In genomic region chr7:2360791-2361190, GRCh38 we compare ENCODE assay signal across 1 cellular context.
TF ChIP-seq lines count a peak whose summit lies in the region.

No MANE protein-coding gene starts in this region.

TF ChIP-seq in HepG2, 621 proteins besides CTCF, POLR2A, EP300 and RAD21:
- TF ChIP-seq ARID3A (IDR thresholded peaks at IDR 0.05; ENCODE audit: low read depth, low read length) (no peak), YEATS2 (CRISPR knock-in tag; IDR thresholded peaks at IDR 0.05; ENCODE audit: borderline replicate concordance) (no peak), POLR2AphosphoS5 (IDR thresholded peaks at IDR 0.05; ENCODE audit: low read depth, low read length) (no peak), ZNF891 (CRISPR knock-in tag; IDR thresholded peaks at IDR 0.05) (no peak), CREBL2 (CRISPR knock-in tag; IDR thresholded peaks at IDR 0.05; ENCODE audit: borderline replicate concordance) (no peak), GATAD2A (CRISPR knock-in tag; IDR thresholded peaks at IDR 0.05) (no peak), AKAP8 (CRISPR knock-in tag; IDR thresholded peaks at IDR 0.05) (no peak), ATM (IDR thresholded peaks at IDR 0.05; ENCODE audit: borderline replicate concordance) (no peak), KDM5A (IDR thresholded peaks at IDR 0.05; ENCODE audit: borderline replicate concordance, low read length) (no peak), SP2 (CRISPR knock-in tag; IDR thresholded peaks at IDR 0.05) (no peak), FOXP4 (CRISPR knock-in tag; IDR thresholded peaks at IDR 0.05) (no peak), SMARCE1 (IDR thresholded peaks at IDR 0.05; ENCODE audit: borderline replicate concordance) (no peak), TEAD2 (CRISPR knock-in tag; IDR thresholded peaks at IDR 0.05) (no peak), ZSCAN12 (CRISPR knock-in tag; IDR thresholded peaks at IDR 0.05) (no peak), ZNF20 (CRISPR knock-in tag; IDR thresholded peaks at IDR 0.05) (no peak), ZNF558 (CRISPR knock-in tag; IDR thresholded peaks at IDR 0.05; ENCODE audit: borderline replicate concordance) (no peak)
- TF ChIP-seq, protein P1, sequence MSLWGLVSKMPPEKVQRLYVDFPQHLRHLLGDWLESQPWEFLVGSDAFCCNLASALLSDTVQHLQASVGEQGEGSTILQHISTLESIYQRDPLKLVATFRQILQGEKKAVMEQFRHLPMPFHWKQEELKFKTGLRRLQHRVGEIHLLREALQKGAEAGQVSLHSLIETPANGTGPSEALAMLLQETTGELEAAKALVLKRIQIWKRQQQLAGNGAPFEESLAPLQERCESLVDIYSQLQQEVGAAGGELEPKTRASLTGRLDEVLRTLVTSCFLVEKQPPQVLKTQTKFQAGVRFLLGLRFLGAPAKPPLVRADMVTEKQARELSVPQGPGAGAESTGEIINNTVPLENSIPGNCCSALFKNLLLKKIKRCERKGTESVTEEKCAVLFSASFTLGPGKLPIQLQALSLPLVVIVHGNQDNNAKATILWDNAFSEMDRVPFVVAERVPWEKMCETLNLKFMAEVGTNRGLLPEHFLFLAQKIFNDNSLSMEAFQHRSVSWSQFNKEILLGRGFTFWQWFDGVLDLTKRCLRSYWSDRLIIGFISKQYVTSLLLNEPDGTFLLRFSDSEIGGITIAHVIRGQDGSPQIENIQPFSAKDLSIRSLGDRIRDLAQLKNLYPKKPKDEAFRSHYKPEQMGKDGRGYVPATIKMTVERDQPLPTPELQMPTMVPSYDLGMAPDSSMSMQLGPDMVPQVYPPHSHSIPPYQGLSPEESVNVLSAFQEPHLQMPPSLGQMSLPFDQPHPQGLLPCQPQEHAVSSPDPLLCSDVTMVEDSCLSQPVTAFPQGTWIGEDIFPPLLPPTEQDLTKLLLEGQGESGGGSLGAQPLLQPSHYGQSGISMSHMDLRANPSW (CRISPR knock-in tag; IDR thresholded peaks at IDR 0.05; ENCODE audit: borderline replicate concordance): no peak
- TF ChIP-seq, protein P2, sequence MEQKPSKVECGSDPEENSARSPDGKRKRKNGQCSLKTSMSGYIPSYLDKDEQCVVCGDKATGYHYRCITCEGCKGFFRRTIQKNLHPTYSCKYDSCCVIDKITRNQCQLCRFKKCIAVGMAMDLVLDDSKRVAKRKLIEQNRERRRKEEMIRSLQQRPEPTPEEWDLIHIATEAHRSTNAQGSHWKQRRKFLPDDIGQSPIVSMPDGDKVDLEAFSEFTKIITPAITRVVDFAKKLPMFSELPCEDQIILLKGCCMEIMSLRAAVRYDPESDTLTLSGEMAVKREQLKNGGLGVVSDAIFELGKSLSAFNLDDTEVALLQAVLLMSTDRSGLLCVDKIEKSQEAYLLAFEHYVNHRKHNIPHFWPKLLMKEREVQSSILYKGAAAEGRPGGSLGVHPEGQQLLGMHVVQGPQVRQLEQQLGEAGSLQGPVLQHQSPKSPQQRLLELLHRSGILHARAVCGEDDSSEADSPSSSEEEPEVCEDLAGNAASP (CRISPR knock-in tag; IDR thresholded peaks at IDR 0.05; ENCODE audit: borderline replicate concordance): no peak
- TF ChIP-seq, protein P3, sequence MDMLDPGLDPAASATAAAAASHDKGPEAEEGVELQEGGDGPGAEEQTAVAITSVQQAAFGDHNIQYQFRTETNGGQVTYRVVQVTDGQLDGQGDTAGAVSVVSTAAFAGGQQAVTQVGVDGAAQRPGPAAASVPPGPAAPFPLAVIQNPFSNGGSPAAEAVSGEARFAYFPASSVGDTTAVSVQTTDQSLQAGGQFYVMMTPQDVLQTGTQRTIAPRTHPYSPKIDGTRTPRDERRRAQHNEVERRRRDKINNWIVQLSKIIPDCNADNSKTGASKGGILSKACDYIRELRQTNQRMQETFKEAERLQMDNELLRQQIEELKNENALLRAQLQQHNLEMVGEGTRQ (IDR thresholded peaks at IDR 0.05; ENCODE audit: low read depth, low read length): no peak
- TF ChIP-seq, protein P3 (CRISPR knock-in tag; IDR thresholded peaks at IDR 0.05; ENCODE audit: borderline replicate concordance): no peak
- TF ChIP-seq, protein P4, sequence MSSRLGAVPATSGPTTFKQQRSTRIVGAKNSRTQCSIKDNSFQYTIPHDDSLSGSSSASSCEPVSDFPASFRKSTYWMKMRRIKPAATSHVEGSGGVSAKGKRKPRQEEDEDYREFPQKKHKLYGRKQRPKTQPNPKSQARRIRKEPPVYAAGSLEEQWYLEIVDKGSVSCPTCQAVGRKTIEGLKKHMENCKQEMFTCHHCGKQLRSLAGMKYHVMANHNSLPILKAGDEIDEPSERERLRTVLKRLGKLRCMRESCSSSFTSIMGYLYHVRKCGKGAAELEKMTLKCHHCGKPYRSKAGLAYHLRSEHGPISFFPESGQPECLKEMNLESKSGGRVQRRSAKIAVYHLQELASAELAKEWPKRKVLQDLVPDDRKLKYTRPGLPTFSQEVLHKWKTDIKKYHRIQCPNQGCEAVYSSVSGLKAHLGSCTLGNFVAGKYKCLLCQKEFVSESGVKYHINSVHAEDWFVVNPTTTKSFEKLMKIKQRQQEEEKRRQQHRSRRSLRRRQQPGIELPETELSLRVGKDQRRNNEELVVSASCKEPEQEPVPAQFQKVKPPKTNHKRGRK (CRISPR knock-in tag; IDR thresholded peaks at IDR 0.05): no peak
